25 cellular contexts compared by ENCODE assay signal in the genomic region with DNA sequence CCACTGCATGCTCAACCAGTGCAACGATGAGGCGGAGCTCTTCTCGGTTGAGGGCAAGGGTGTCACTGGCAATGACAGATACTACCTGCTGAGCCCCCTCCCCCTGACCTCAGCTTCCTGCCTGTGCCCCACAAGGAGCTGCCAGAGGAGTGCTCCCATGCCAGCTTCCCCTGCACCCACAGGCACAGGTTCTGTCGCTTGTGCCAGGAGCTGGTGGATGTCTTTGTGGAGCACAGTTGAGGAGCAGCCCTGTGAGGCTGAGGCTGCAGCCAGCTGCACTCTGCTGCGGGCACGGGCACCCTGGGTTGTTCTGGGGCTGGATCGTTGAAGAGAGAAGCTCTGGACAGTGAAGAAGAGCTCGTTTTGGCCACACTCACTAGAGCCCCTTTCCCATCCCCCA.
A peak's percentile ranks its signal among the peaks of the same experiment; 100 is the strongest.
DNase-seq lines count a peak whose midpoint lies in the region; ATAC-seq and TF ChIP-seq lines count a peak whose summit lies in the region.
"Had no signal": no experiment of that assay in that cellular context is flagged by ENCODE, and none has a peak within 500 bp of the region (broad histone marks: within the 10 kb centered on the region; RNA-seq: fewer than 3 reads in every experiment).

No MANE protein-coding gene starts in this region.

- H3K27me3 ChIP-seq in breast epithelium: no peaks in the 10 kb centered on the region
- H3K27me3 ChIP-seq: esophagus muscularis mucosa, pancreas, upper lobe of left lung had no signal

- TF ChIP-seq CTCF in breast epithelium (IDR thresholded peaks at IDR 0.05): no peak

- H3K4me3 ChIP-seq in breast epithelium: no peak overlapping the region
- H3K4me3 ChIP-seq: esophagus muscularis mucosa, pancreas, PC-9, upper lobe of left lung had no signal

- no peaks in the 10 kb centered on the region for H3K9me3 ChIP-seq in breast epithelium
- H3K9me3 ChIP-seq: esophagus muscularis mucosa, pancreas, upper lobe of left lung had no signal

- peaks cover 64% of the 10 kb centered on the region for H3K4me1 Mint-ChIP-seq in activated CD4-positive, alpha-beta T cell treated with anti-CD3 and anti-CD28 coated beads, Interleukin-2, amount 10 ng/mL, durations not matched to agents 7 days and 5 days
- peaks cover 15% of the 10 kb centered on the region for H3K4me1 Mint-ChIP-seq in activated T-helper 17 cell treated with anti-CD3 and anti-CD28 coated beads, Interleukin-2, amount 50 U/mL, for 72 hours

- H3K27me3 Mint-ChIP-seq in activated CD4-positive, alpha-beta T cell treated with anti-CD3 and anti-CD28 coated beads, Interleukin-2, amount 10 ng/mL, durations not matched to agents 7 days and 5 days: no peaks in the 10 kb centered on the region
- H3K27me3 Mint-ChIP-seq in activated T-helper 17 cell treated with anti-CD3 and anti-CD28 coated beads, Interleukin-2, amount 50 U/mL, for 72 hours: no peaks in the 10 kb centered on the region
- H3K27me3 Mint-ChIP-seq: stimulated activated memory B cell treated with anti-CD40 and anti-IgM and Interleukin-4, amounts not matched to agents 10 μg/mL and 1 μg/mL and 100 μg/mL, for 72 hours had no signal

- H3K9me3 Mint-ChIP-seq in activated CD4-positive, alpha-beta T cell treated with anti-CD3 and anti-CD28 coated beads, Interleukin-2, amount 10 ng/mL, durations not matched to agents 7 days and 5 days: no peaks in the 10 kb centered on the region
- no peaks in the 10 kb centered on the region for H3K9me3 Mint-ChIP-seq in activated T-helper 17 cell treated with anti-CD3 and anti-CD28 coated beads, Interleukin-2, amount 50 U/mL, for 72 hours
- H3K9me3 Mint-ChIP-seq: stimulated activated memory B cell treated with anti-CD40 and anti-IgM and Interleukin-4, amounts not matched to agents 10 μg/mL and 1 μg/mL and 100 μg/mL, for 72 hours had no signal

- no peak overlapping the region for H3K4me3 Mint-ChIP-seq in activated CD4-positive, alpha-beta T cell treated with anti-CD3 and anti-CD28 coated beads, Interleukin-2, amount 10 ng/mL, durations not matched to agents 7 days and 5 days
- no peak overlapping the region for H3K4me3 Mint-ChIP-seq in activated T-helper 17 cell treated with anti-CD3 and anti-CD28 coated beads, Interleukin-2, amount 50 U/mL, for 72 hours
- H3K4me3 Mint-ChIP-seq: brain; stimulated activated memory B cell treated with anti-CD40 and anti-IgM and Interleukin-4, amounts not matched to agents 10 μg/mL and 1 μg/mL and 100 μg/mL, for 72 hours had no signal

- H3K36me3 Mint-ChIP-seq in activated CD4-positive, alpha-beta T cell treated with anti-CD3 and anti-CD28 coated beads, Interleukin-2, amount 10 ng/mL, durations not matched to agents 7 days and 5 days (ENCODE audit: low read depth): peaks cover 64% of the 10 kb centered on the region
- H3K36me3 Mint-ChIP-seq in activated T-helper 17 cell treated with anti-CD3 and anti-CD28 coated beads, Interleukin-2, amount 50 U/mL, for 72 hours (ENCODE audit: low read depth): peaks cover 75% of the 10 kb centered on the region

- POLR2A ChIA-PET in activated CD4-positive, alpha-beta T cell treated with anti-CD3 and anti-CD28 coated beads, Interleukin-2, amount 10 ng/mL, durations not matched to agents 7 days and 5 days (lab: Charles Lee): no interaction called here

- intact Hi-C loops in Right ventricle myocardium inferior (cut with DNase I): no loop called here
- intact Hi-C loops in Right ventricle myocardium superior (cut with DNase I): no loop called here
- intact Hi-C loops in breast epithelium (cut with DNase I; ENCODE audit: low total_unique reads): no loop called here

- no peaks in the 10 kb centered on the region for H3K4me1 ChIP-seq in breast epithelium

- no peaks in the 10 kb centered on the region for H3K36me3 ChIP-seq in breast epithelium

- H3K27ac Mint-ChIP-seq in activated CD4-positive, alpha-beta T cell treated with anti-CD3 and anti-CD28 coated beads, Interleukin-2, amount 10 ng/mL, durations not matched to agents 7 days and 5 days: peak overlapping the region; percentile 83
- H3K27ac Mint-ChIP-seq in activated T-helper 17 cell treated with anti-CD3 and anti-CD28 coated beads, Interleukin-2, amount 50 U/mL, for 72 hours: peak overlapping the region; percentile 35
- H3K27ac Mint-ChIP-seq: brain; stimulated activated memory B cell treated with anti-CD40 and anti-IgM and Interleukin-4, amounts not matched to agents 10 μg/mL and 1 μg/mL and 100 μg/mL, for 72 hours had no signal

- CTCF ChIA-PET in activated CD4-positive, alpha-beta T cell treated with anti-CD3 and anti-CD28 coated beads, Interleukin-2, amount 10 ng/mL, durations not matched to agents 7 days and 5 days (lab: Charles Lee): interaction anchor here (1.3 to 1.5 kb wide), 2 partner anchors 10 to 11 kb away, joined by 3 to 4 read pairs; no protein-coding TSS in a partner anchor

- ATAC-seq in Right ventricle myocardium inferior (no peak), Right ventricle myocardium superior (ENCODE audit: poor library complexity) (no peak)
- peak; percentile 21 for ATAC-seq in activated T-helper 17 cell treated with anti-CD3 and anti-CD28 coated beads, Interleukin-2, amount 50 U/mL, for 72 hours (replicated peaks)
- ATAC-seq: pancreas; stimulated activated memory B cell treated with anti-CD40 and anti-IgM and Interleukin-4, amounts not matched to agents 10 μg/mL and 1 μg/mL and 100 μg/mL, for 72 hours had no signal

- TF ChIP-seq POLR2A in breast epithelium (IDR thresholded peaks at IDR 0.05): no peak

- peak; percentile 72 for DNase-seq in activated CD4-positive, alpha-beta T cell treated with anti-CD3 and anti-CD28 coated beads, Interleukin-2, amount 10 ng/mL, durations not matched to agents 7 days and 5 days
- no peak for DNase-seq in activated CD4-positive, alpha-beta T cell treated with anti-CD3 and anti-CD28 coated beads, Interleukin-2, amount 50 U/mL, for 48 hours
- DNase-seq in Right ventricle myocardium inferior (ENCODE audit: missing footprints) (peak; percentile 56), Right ventricle myocardium superior (no peak), breast epithelium (ENCODE audit: low spot score in 2 of 2) (no peak), dermis blood vessel endothelial cell (no peak), NCI-H1105 (lab: John Stamatoyannopoulos, UW) (no peak)
- DNase-seq: activated CD4-positive, alpha-beta T cell treated with anti-CD3 and anti-CD28 coated beads for 1 hour; activated effector memory CD4-positive, alpha-beta T cell treated with anti-CD3 and anti-CD28 coated beads, Interleukin-2, amount 50 U/mL, for 16 hours; amniotic stem cell; cerebellar nuclear complex; DMS 273 treated with DMSO at 0.1 percent for 48 hours; EL; foreskin fibroblast; Kasumi-1; MV-4-11; NCI-H2107; pancreas; PC-9; SHP77 treated with DMSO at 0.1 percent for 48 hours; upper lobe of left lung had no signal

- H3K27ac ChIP-seq in breast epithelium: no peak overlapping the region
- H3K27ac ChIP-seq: esophagus muscularis mucosa, pancreas, PC-9, upper lobe of left lung had no signal

Comparison
In these comparisons a context has a peak if more than half of its experiments do, and no peak if none do; other contexts are left out.
1. DNase-seq: peak in activated CD4-positive, alpha-beta T cell treated with anti-CD3 and anti-CD28 coated beads, Interleukin-2, amount 10 ng/mL, durations not matched to agents 7 days and 5 days (single experiment) and Right ventricle myocardium inferior (single experiment); none in activated CD4-positive, alpha-beta T cell treated with anti-CD3 and anti-CD28 coated beads, Interleukin-2, amount 50 U/mL, for 48 hours (0 of 2), Right ventricle myocardium superior (single experiment), breast epithelium (0 of 2), dermis blood vessel endothelial cell (single experiment) and NCI-H1105 (single experiment).